ENCODE assay signal across 16 cellular contexts in the genomic region with DNA sequence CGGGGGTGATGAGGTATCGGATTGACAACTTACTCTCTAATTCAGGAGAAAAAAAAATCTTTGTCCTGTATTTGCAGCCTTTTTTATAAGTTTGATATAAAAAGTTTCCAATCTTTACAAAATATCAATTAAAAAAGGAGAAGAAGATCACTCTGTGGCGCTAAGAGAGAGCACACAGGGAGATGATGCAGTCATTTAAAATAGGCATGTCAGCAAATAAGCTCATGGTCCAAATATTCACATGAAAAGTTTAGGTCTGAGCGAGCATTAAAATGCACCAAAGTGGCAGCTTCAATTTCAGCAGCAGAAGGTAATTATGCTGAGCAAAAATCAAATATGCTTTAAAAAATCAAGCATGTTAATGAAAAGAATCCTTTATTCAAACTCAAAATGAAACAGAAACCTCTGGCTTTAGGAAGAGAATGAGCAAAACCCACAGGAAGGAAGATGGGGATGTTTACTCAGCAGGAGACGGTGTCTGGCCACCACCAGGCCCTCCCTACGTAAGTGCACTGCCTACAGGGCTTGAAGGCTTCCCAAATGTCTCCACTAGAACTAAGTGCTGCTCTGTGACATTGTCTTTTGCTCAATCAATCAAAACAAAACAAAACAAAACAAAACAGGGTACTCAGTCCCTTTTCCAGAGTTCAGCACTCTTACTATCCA.
DNase-seq lines count a peak whose midpoint lies in the region; ATAC-seq, FAIRE-seq and TF ChIP-seq lines count a peak whose summit lies in the region.
"Had no signal": no experiment of that assay in that cellular context is flagged by ENCODE, and none has a peak within 500 bp of the region (broad histone marks: within the 10 kb centered on the region; RNA-seq: fewer than 3 reads in every experiment).

No MANE protein-coding gene starts in this region.

- peak overlapping the region in 1 of 2 donors; percentile 68 for H3K4me3 Mint-ChIP-seq in CD14-positive monocyte
- H3K4me3 Mint-ChIP-seq: CD4-positive, alpha-beta T cell; stimulated activated memory B cell treated with anti-CD40 and anti-IgM and Interleukin-4, amounts not matched to agents 10 μg/mL and 1 μg/mL and 100 μg/mL, for 72 hours had no signal

- peaks cover 0 to 1% (median 0%) of the 10 kb centered on the region in 3 donors for H3K27me3 Mint-ChIP-seq in CD14-positive monocyte (ENCODE audit: low read depth in 3 of 3)
- H3K27me3 Mint-ChIP-seq: CD4-positive, alpha-beta T cell; stimulated activated memory B cell treated with anti-CD40 and anti-IgM and Interleukin-4, amounts not matched to agents 10 μg/mL and 1 μg/mL and 100 μg/mL, for 72 hours had no signal

- H4K20me1 ChIP-seq in GM12878 (ENCODE audit: control insufficient read depth, insufficient read depth), result no peaks in the 10 kb centered on the region

- TF ChIP-seq CTCF in CD14-positive monocyte (IDR thresholded peaks at IDR 0.05), result no peak
- TF ChIP-seq CTCF in GM12878 (IDR thresholded peaks at IDR 0.05 in 2 of 3, conservative IDR thresholded peaks at IDR 0.05 in 1 of 3; ENCODE audit: control insufficient read depth in 2 of 3, extremely low read depth in 1 of 3, insufficient read depth in 1 of 3, low read depth in 3 of 3, low read length in 3 of 3), result no peak
- TF ChIP-seq CTCF in lower lobe of right lung (IDR thresholded peaks at IDR 0.05), result no peak

- peaks cover 14% of the 10 kb centered on the region for H3K4me1 Mint-ChIP-seq in CD14-positive monocyte
- H3K4me1 Mint-ChIP-seq: stimulated activated memory B cell treated with anti-CD40 and anti-IgM and Interleukin-4, amounts not matched to agents 10 μg/mL and 1 μg/mL and 100 μg/mL, for 72 hours had no signal

- H3K4me1 ChIP-seq in GM12878 (ENCODE audit: control insufficient read depth, insufficient read depth, low read length), result no peaks in the 10 kb centered on the region
- H3K4me1 ChIP-seq in lower lobe of right lung, result no peaks in the 10 kb centered on the region

- 59% methylated on average over 6 of the region's 6 CpGs for WGBS in GM12878 (ENCODE audit: insufficient coverage, insufficient replicate concordance, low lambda C conversion rate, missing lambda C conversion rate)

- H3K9me3 ChIP-seq in GM12878 (replicated peaks; ENCODE audit: control insufficient read depth, insufficient read depth, low read length) (no peaks in the 10 kb centered on the region), lower lobe of right lung (no peaks in the 10 kb centered on the region)
- H3K9me3 ChIP-seq: MG63 had no signal

- peak overlapping the region in 4 of 7 donors; percentile 38 to 50 (median 44) for H3K27ac Mint-ChIP-seq in CD14-positive monocyte
- H3K27ac Mint-ChIP-seq: CD4-positive, alpha-beta T cell; stimulated activated memory B cell treated with anti-CD40 and anti-IgM and Interleukin-4, amounts not matched to agents 10 μg/mL and 1 μg/mL and 100 μg/mL, for 72 hours had no signal

- no peaks in the 10 kb centered on the region for H3K36me3 ChIP-seq in GM12878 (ENCODE audit: control insufficient read depth in 2 of 2, insufficient read depth in 2 of 2, low read length in 1 of 2)
- no peaks in the 10 kb centered on the region for H3K36me3 ChIP-seq in lower lobe of right lung
- H3K36me3 ChIP-seq: MG63 had no signal

- no peak overlapping the region for H3K9ac ChIP-seq in GM12878 (ENCODE audit: control insufficient read depth, insufficient read depth, low read length)

- no peaks in the 10 kb centered on the region for H3K27me3 ChIP-seq in GM12878 (replicated peaks in 1 of 2; ENCODE audit: control insufficient read depth in 2 of 2, insufficient read depth in 2 of 2, low read length in 1 of 2)
- no peaks in the 10 kb centered on the region for H3K27me3 ChIP-seq in lower lobe of right lung (ENCODE audit: low read depth)
- H3K27me3 ChIP-seq: MG63 had no signal

- ATAC-seq in HG03097 (IDR thresholded peaks at IDR 0.05; ENCODE audit: low FRiP score, unreplicated experiment), result peak; percentile 61
- ATAC-seq in GM12878, result no peak
- ATAC-seq in lower lobe of right lung, result peak; percentile 41 to 52
- ATAC-seq in GM21367 (IDR thresholded peaks at IDR 0.05; ENCODE audit: unreplicated experiment), result no peak
- ATAC-seq in GM18907 (IDR thresholded peaks at IDR 0.05; ENCODE audit: unreplicated experiment), result no peak
- no peak for ATAC-seq in HG03342 (IDR thresholded peaks at IDR 0.05; ENCODE audit: unreplicated experiment)
- ATAC-seq: stimulated activated memory B cell treated with anti-CD40 and anti-IgM and Interleukin-4, amounts not matched to agents 10 μg/mL and 1 μg/mL and 100 μg/mL, for 72 hours had no signal

- no TSS peak for BruUV-seq in GM12878 (replicated peaks; lab: Mats Ljungman, UMichigan)

- intact Hi-C loops in CD14-positive monocyte (cut with micrococcal nuclease), result no loop called here
- intact Hi-C loops in GM12878 (cut with micrococcal nuclease; ENCODE audit: unreplicated experiment), result no loop called here
- intact Hi-C loops in lower lobe of right lung (cut with DNase I), result no loop called here

- CTCF ChIA-PET in GM12878 (lab: Yijun Ruan, JAX), result no interaction called here

- no peak for TF ChIP-seq POLR2A in GM12878 (IDR thresholded peaks at IDR 0.05; ENCODE audit: low read depth, low read length)

- no peak for TF ChIP-seq EP300 in GM12878 (IDR thresholded peaks at IDR 0.05; ENCODE audit: borderline replicate concordance in 1 of 2, control insufficient read depth in 1 of 2, low read depth in 2 of 2, low read length in 2 of 2)

- no peak overlapping the region for H3K27ac ChIP-seq in GM12878 (ENCODE audit: control insufficient read depth, insufficient read depth)
- no peak overlapping the region for H3K27ac ChIP-seq in lower lobe of right lung

- H2AFZ ChIP-seq in GM12878 (ENCODE audit: control insufficient read depth, low read depth, low read length), result no peak overlapping the region

- no peak for DNase-seq in CD14-positive monocyte (ENCODE audit: low spot score)
- no peak for DNase-seq in GM12878 (ENCODE audit: low read depth, low spot score)
- no peak for DNase-seq in lower lobe of right lung
- no peak for DNase-seq in inferior parietal cortex (ENCODE audit: extremely low spot score)
- DNase-seq: activated naive CD4-positive, alpha-beta T cell treated with Interleukin-2 at 50 U/mL for 16 hours; CD4-positive, alpha-beta T cell; central memory CD4-positive, alpha-beta T cell; MG63; NCI-H226; T1000 had no signal

- H3K79me2 ChIP-seq in GM12878 (ENCODE audit: control insufficient read depth, insufficient read depth, low read length), result no peaks in the 10 kb centered on the region

- RAD21 ChIA-PET in GM12878 (lab: Charles Lee; ENCODE audit: unreplicated experiment), result no interaction called here

- no peak for TF ChIP-seq RAD21 in GM12878 (IDR thresholded peaks at IDR 0.05; ENCODE audit: insufficient read depth, low read depth, low read length)

- SMC1A ChIA-PET in GM12878 (lab: Charles Lee; ENCODE audit: uncharacterized antibody, unreplicated experiment), result interaction anchor here (0.9 to 1.0 kb wide), 3 partner anchors 16 to 30 kb away, joined by 3 to 4 read pairs (median 4); no protein-coding TSS in a partner anchor

- POLR2A ChIA-PET in GM12878 (lab: Charles Lee), result no interaction called here

- no peak overlapping the region for H3K4me2 ChIP-seq in GM12878 (ENCODE audit: control insufficient read depth, insufficient read depth)

- in situ Hi-C loops in GM12878 (cut with MboI), result no loop called here

- H3K4me3 ChIP-seq in GM12878 (no peak overlapping the region), lower lobe of right lung (peak overlapping the region; percentile 30)
- H3K4me3 ChIP-seq: MG63 had no signal

- H3K9me3 Mint-ChIP-seq in CD14-positive monocyte, result peaks cover 0 to 1% (median 0%) of the 10 kb centered on the region in 7 donors
- H3K9me3 Mint-ChIP-seq: CD4-positive, alpha-beta T cell; stimulated activated memory B cell treated with anti-CD40 and anti-IgM and Interleukin-4, amounts not matched to agents 10 μg/mL and 1 μg/mL and 100 μg/mL, for 72 hours had no signal

- FAIRE-seq in GM12878 (lab: Jason Lieb, UNC), result no peak
- FAIRE-seq: RCC 7860 had no signal

- H3K36me3 Mint-ChIP-seq in CD14-positive monocyte, result no peaks in the 10 kb centered on the region
- H3K36me3 Mint-ChIP-seq: stimulated activated memory B cell treated with anti-CD40 and anti-IgM and Interleukin-4, amounts not matched to agents 10 μg/mL and 1 μg/mL and 100 μg/mL, for 72 hours had no signal

TF ChIP-seq in GM12878, 131 proteins besides CTCF, POLR2A, EP300 and RAD21:
- TF ChIP-seq NR2C1 (IDR thresholded peaks at IDR 0.05), result no peak
- TF ChIP-seq SPI1 (IDR thresholded peaks at IDR 0.05; ENCODE audit: borderline replicate concordance, insufficient read depth, low read depth, low read length), result no peak
- no peak for TF ChIP-seq BACH1 (IDR thresholded peaks at IDR 0.05; ENCODE audit: borderline replicate concordance)
- TF ChIP-seq, protein P1, sequence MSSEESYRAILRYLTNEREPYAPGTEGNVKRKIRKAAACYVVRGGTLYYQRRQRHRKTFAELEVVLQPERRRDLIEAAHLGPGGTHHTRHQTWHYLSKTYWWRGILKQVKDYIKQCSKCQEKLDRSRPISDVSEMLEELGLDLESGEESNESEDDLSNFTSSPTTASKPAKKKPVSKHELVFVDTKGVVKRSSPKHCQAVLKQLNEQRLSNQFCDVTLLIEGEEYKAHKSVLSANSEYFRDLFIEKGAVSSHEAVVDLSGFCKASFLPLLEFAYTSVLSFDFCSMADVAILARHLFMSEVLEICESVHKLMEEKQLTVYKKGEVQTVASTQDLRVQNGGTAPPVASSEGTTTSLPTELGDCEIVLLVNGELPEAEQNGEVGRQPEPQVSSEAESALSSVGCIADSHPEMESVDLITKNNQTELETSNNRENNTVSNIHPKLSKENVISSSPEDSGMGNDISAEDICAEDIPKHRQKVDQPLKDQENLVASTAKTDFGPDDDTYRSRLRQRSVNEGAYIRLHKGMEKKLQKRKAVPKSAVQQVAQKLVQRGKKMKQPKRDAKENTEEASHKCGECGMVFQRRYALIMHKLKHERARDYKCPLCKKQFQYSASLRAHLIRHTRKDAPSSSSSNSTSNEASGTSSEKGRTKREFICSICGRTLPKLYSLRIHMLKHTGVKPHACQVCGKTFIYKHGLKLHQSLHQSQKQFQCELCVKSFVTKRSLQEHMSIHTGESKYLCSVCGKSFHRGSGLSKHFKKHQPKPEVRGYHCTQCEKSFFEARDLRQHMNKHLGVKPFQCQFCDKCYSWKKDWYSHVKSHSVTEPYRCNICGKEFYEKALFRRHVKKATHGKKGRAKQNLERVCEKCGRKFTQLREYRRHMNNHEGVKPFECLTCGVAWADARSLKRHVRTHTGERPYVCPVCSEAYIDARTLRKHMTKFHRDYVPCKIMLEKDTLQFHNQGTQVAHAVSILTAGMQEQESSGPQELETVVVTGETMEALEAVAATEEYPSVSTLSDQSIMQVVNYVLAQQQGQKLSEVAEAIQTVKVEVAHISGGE (CRISPR knock-in tag; IDR thresholded peaks at IDR 0.05), result no peak
- peak; percentile 53 for TF ChIP-seq RUNX3 (IDR thresholded peaks at IDR 0.05; ENCODE audit: low read length)
- 0 out of 2 replicates have a peak, but pooled peaks have one; percentile 11 for TF ChIP-seq JUNB (IDR thresholded peaks at IDR 0.05)

Comparison
In these comparisons a context has a peak if more than half of its experiments do, and no peak if none do; other contexts are left out.
1. ATAC-seq: peak in HG03097 (single experiment) and lower lobe of right lung (2 of 2); none in GM12878 (single experiment), GM21367 (single experiment), GM18907 (single experiment) and HG03342 (single experiment).